ENCODE assay signal across 9 cellular contexts in genomic region chr11:67275606-67276409, GRCh38. TPM values are rescaled to one million over a fixed set of nuclear protein-coding genes. Genes with fewer than 3 reads are reported as not detected.
DNase-seq lines count a peak whose midpoint lies in the region; ATAC-seq and TF ChIP-seq lines count a peak whose summit lies in the region.
"Had no signal": no experiment of that assay in that cellular context is flagged by ENCODE, and none has a peak within 500 bp of the region (broad histone marks: within the 10 kb centered on the region; RNA-seq: fewer than 3 reads in every experiment).

No MANE protein-coding gene starts in this region.

- peaks cover 77% of the 10 kb centered on the region for H3K79me2 ChIP-seq in mammary epithelial cell (ENCODE audit: insufficient read depth, low read length)

- peak; percentile 72 for DNase-seq in activated effector memory CD4-positive, alpha-beta T cell treated with anti-CD3 and anti-CD28 coated beads, Interleukin-2, amount 50 U/mL, for 16 hours
- DNase-seq in activated effector memory CD4-positive, alpha-beta T cell treated with Interleukin-2 at 50 U/mL for 16 hours = no peak
- DNase-seq in upper lobe of right lung (peak; percentile 63), mammary epithelial cell (no peak)
- DNase-seq: cerebellar nuclear complex had no signal

- H2AFZ ChIP-seq in mammary epithelial cell (ENCODE audit: low read depth, low read length) = no peak overlapping the region

- H3K27me3 Mint-ChIP-seq in activated naive CD8-positive, alpha-beta T cell = no peaks in the 10 kb centered on the region

- H3K27ac Mint-ChIP-seq in activated naive CD8-positive, alpha-beta T cell = peak overlapping the region; percentile 100

- CTCF ChIA-PET in mammary epithelial cell (lab: Charles Lee; ENCODE audit: low non-redundant PET) = no interaction called here

- H3K36me3 Mint-ChIP-seq in activated naive CD8-positive, alpha-beta T cell = peaks cover 2% of the 10 kb centered on the region

- dilution Hi-C loops in mammary epithelial cell (cut with HindIII; ENCODE audit: low sequenced_read_pairs) = no loop called here

- intact Hi-C loops in upper lobe of right lung (cut with DNase I) = no loop called here
- intact Hi-C loops in mammary epithelial cell (cut with micrococcal nuclease) = no loop called here

- H3K9ac ChIP-seq in mucosa of rectum (ENCODE audit: low read depth in 1 of 2, low read length in 2 of 2) (peak overlapping the region in 1 of 2 donors; percentile 74), mammary epithelial cell (ENCODE audit: insufficient read depth, low read length) (no peak overlapping the region)

- peaks cover 67 to 70% of the 10 kb centered on the region in 2 donors for H3K4me1 ChIP-seq in mucosa of rectum (ENCODE audit: control insufficient read depth in 2 of 2, insufficient read depth in 2 of 2, low read length in 2 of 2)
- H3K4me1 ChIP-seq in upper lobe of right lung = peaks cover 89% of the 10 kb centered on the region
- H3K4me1 ChIP-seq in mammary epithelial cell (ENCODE audit: insufficient read depth, low read length) = peaks cover 24% of the 10 kb centered on the region

- H3K9me3 ChIP-seq in mucosa of rectum (ENCODE audit: control insufficient read depth in 2 of 2, low read length in 2 of 2) = no peaks in the 10 kb centered on the region
- H3K9me3 ChIP-seq in upper lobe of right lung = no peaks in the 10 kb centered on the region
- H3K9me3 ChIP-seq in mammary epithelial cell (replicated peaks; ENCODE audit: insufficient read depth, low read length) = no peaks in the 10 kb centered on the region

- no peak overlapping the region for H3K4me2 ChIP-seq in mammary epithelial cell (ENCODE audit: insufficient read depth, low read depth, low read length)

- no peak overlapping the region for H3K4me3 ChIP-seq in mucosa of rectum (ENCODE audit: low read length in 2 of 2)
- no peak overlapping the region for H3K4me3 ChIP-seq in upper lobe of right lung
- no peak overlapping the region for H3K4me3 ChIP-seq in mammary epithelial cell (replicated peaks in 1 of 3; ENCODE audit: insufficient read depth in 1 of 3, low read depth in 2 of 3, low read length in 3 of 3)

- 96% methylated on average over 16 of the region's 17 CpGs for WGBS in mammary epithelial cell (ENCODE audit: low coverage, missing lambda C conversion rate)

- H4K20me1 ChIP-seq in mammary epithelial cell (ENCODE audit: insufficient read depth, low read length) = no peaks in the 10 kb centered on the region

- H3K27me3 ChIP-seq in mucosa of rectum (ENCODE audit: control insufficient read depth in 2 of 2, insufficient read depth in 2 of 2, low read length in 2 of 2) = no peaks in the 10 kb centered on the region
- no peaks in the 10 kb centered on the region for H3K27me3 ChIP-seq in upper lobe of right lung
- no peaks in the 10 kb centered on the region for H3K27me3 ChIP-seq in mammary epithelial cell (ENCODE audit: insufficient read depth, low read length)

- no peaks in the 10 kb centered on the region for H3K9me3 Mint-ChIP-seq in activated naive CD8-positive, alpha-beta T cell (ENCODE audit: low read depth)

- in situ Hi-C loops in mammary epithelial cell (cut with MboI; ENCODE audit: low sequenced_read_pairs in 2 of 2) = no loop called here

- H3K36me3 ChIP-seq in mucosa of rectum (ENCODE audit: control insufficient read depth in 2 of 2, insufficient read depth in 2 of 2, low read length in 2 of 2) = peaks cover 30 to 31% of the 10 kb centered on the region in 2 donors
- peaks cover 23% of the 10 kb centered on the region for H3K36me3 ChIP-seq in upper lobe of right lung
- H3K36me3 ChIP-seq in mammary epithelial cell (ENCODE audit: insufficient read depth, low read length) = peaks cover 9% of the 10 kb centered on the region

- peak overlapping the region; percentile 86 for H3K4me3 Mint-ChIP-seq in activated naive CD8-positive, alpha-beta T cell

- BruUV-seq in mammary epithelial cell (replicated peaks; lab: Mats Ljungman, UMichigan) = no TSS peak

- H3K27ac ChIP-seq in mucosa of rectum (ENCODE audit: low read depth in 2 of 2, low read length in 2 of 2) = peak overlapping the region; percentile 34 to 97
- H3K27ac ChIP-seq in upper lobe of right lung = peak overlapping the region; percentile 93
- H3K27ac ChIP-seq in mammary epithelial cell (ENCODE audit: insufficient read depth, low read depth, low read length) = no peak overlapping the region

- ATAC-seq in upper lobe of right lung (no peak), HG02623 (IDR thresholded peaks at IDR 0.05; ENCODE audit: unreplicated experiment) (no peak), HG03378 (IDR thresholded peaks at IDR 0.05; ENCODE audit: unreplicated experiment) (no peak)

- peaks cover 86% of the 10 kb centered on the region for H3K4me1 Mint-ChIP-seq in activated naive CD8-positive, alpha-beta T cell (ENCODE audit: low read depth)

- TF ChIP-seq CTCF in upper lobe of right lung (IDR thresholded peaks at IDR 0.05) (no peak), mammary epithelial cell (conservative IDR thresholded peaks at IDR 0.05 in 1 of 2, IDR thresholded peaks at IDR 0.05 in 1 of 2; ENCODE audit: extremely low read depth in 1 of 2, insufficient read depth in 1 of 2, low read depth in 1 of 2, low read length in 2 of 2) (no peak)

RNA-seq across cellular contexts. Expression of gene GRK2, which starts 9.5 kb away (rescaled TPM):
- 98.4 TPM for total RNA-seq in upper lobe of right lung
- 10 to 100 TPM; 31.7 to 55.4 TPM for total RNA-seq in mammary epithelial cell
- 37.8 TPM for polyA plus RNA-seq in mammary epithelial cell
- 81.3 TPM for polyA minus RNA-seq in mammary epithelial cell

RNA-seq across cellular contexts. Expression of gene ANKRD13D, which starts 13.3 kb away (rescaled TPM):
- total RNA-seq in upper lobe of right lung (59.4 TPM), mammary epithelial cell (10 to 100 TPM; 25.7 to 56.7 TPM)
- 29.0 TPM for polyA plus RNA-seq in mammary epithelial cell
- 34.7 TPM for polyA minus RNA-seq in mammary epithelial cell

RNA-seq across cellular contexts. Expression of gene SSH3, which starts 27.5 kb away (rescaled TPM):
- total RNA-seq in upper lobe of right lung = 36.4 TPM
- 10 to 100 TPM; 47.0 to 86.9 TPM for total RNA-seq in mammary epithelial cell
- polyA plus RNA-seq in mammary epithelial cell = 34.8 TPM
- 21.2 TPM for polyA minus RNA-seq in mammary epithelial cell

Comparison
In these comparisons a context has a peak if more than half of its experiments do, and no peak if none do; other contexts are left out.
1. DNase-seq: peak in activated effector memory CD4-positive, alpha-beta T cell treated with anti-CD3 and anti-CD28 coated beads, Interleukin-2, amount 50 U/mL, for 16 hours (single experiment) and upper lobe of right lung (single experiment); none in activated effector memory CD4-positive, alpha-beta T cell treated with Interleukin-2 at 50 U/mL for 16 hours (single experiment) and mammary epithelial cell (single experiment).